In the genomic region with DNA sequence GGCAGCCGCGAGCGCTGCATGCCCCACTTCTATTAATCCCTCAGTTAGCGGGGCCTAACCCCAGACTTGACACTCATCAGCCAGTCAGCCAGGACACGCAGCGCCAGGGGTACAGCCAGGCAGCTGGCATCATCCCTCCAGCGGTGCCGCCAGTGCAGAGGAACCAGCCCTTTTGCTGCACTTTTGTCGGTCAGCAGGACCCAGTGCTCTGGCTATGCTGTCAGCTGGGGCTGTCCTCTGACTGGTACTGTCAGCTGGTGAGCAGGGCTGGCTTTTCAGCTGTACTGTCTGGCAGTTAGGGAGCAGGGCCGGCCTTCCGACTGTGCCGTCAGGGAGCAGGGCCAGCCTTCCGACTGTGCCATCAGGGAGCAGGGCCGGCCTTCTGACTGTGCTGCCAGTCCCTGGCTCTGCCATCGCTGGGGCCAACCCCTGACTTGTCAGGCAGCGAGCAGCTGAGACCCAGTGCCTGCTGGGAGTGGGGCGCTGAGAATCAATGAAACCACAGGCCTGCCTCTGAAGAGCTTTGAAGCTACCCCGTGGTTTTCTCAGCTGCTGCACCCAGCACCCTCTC, we compare ENCODE assay signal across 9 cellular contexts.
DNase-seq lines count a peak whose midpoint lies in the region; ATAC-seq and TF ChIP-seq lines count a peak whose summit lies in the region.
"Had no signal": no experiment of that assay in that cellular context is flagged by ENCODE, and none has a peak within 500 bp of the region (broad histone marks: within the 10 kb centered on the region; RNA-seq: fewer than 3 reads in every experiment).

No MANE protein-coding gene starts in this region.

- H3K9me3 ChIP-seq in trophoblast cell (ENCODE audit: insufficient read depth, low read depth, low read length) (no peaks in the 10 kb centered on the region), upper lobe of right lung (no peaks in the 10 kb centered on the region), OCI-LY7 (ENCODE audit: low read length) (no peaks in the 10 kb centered on the region)

- POLR2A ChIA-PET in activated naive CD8-positive, alpha-beta T cell treated with anti-CD3 and anti-CD28 coated beads, Interleukin-2, amount 10 ng/mL, durations not matched to agents 7 days and 5 days (lab: Charles Lee) = interaction anchor here (0.6 to 3.2 kb wide), 4 partner anchors 9 to 38 kb away, joined by 3 to 21 read pairs (median 9); no protein-coding TSS in a partner anchor
- POLR2A ChIA-PET in OCI-LY7 (lab: Charles Lee) = no interaction called here

- no peak overlapping the region for H4K91ac ChIP-seq in trophoblast cell (ENCODE audit: low read depth, low read length)

- no peak overlapping the region for H3K23ac ChIP-seq in trophoblast cell (ENCODE audit: low read length)

- no CpG with 5 or more reads among the region's 18 CpGs for WGBS in trophoblast cell (ENCODE audit: extremely low coverage, insufficient coverage, insufficient read length)

- H3K18ac ChIP-seq in trophoblast cell (ENCODE audit: low read length) = no peak overlapping the region

- TF ChIP-seq CTCF in upper lobe of right lung (IDR thresholded peaks at IDR 0.05) (no peak), OCI-LY7 (conservative IDR thresholded peaks at IDR 0.05; ENCODE audit: low read length) (no peak)

- H2BK120ac ChIP-seq in trophoblast cell (ENCODE audit: insufficient read depth, low read length, poor library complexity) = no peak overlapping the region

- H3K27me3 ChIP-seq in trophoblast cell (ENCODE audit: insufficient read depth, low read length) (no peaks in the 10 kb centered on the region), upper lobe of right lung (no peaks in the 10 kb centered on the region)

- H3K9me3 Mint-ChIP-seq in activated naive CD8-positive, alpha-beta T cell treated with anti-CD3 and anti-CD28 coated beads, Interleukin-2, amount 10 ng/mL, durations not matched to agents 7 days and 5 days = no peaks in the 10 kb centered on the region
- H3K9me3 Mint-ChIP-seq in stimulated activated naive B cell treated with anti-CD40 and anti-IgM and Interleukin-4, amounts not matched to agents 10 μg/mL and 1 μg/mL and 100 μg/mL, for 72 hours = no peaks in the 10 kb centered on the region

- no peaks in the 10 kb centered on the region for H4K20me1 ChIP-seq in OCI-LY7 (ENCODE audit: insufficient read depth, low read length)

- no peaks in the 10 kb centered on the region for H3K9me2 ChIP-seq in OCI-LY7 (ENCODE audit: insufficient read depth, low read length)

- H2BK12ac ChIP-seq in trophoblast cell (ENCODE audit: low read length) = peak overlapping the region; percentile 44

- H2AFZ ChIP-seq in trophoblast cell (ENCODE audit: insufficient read depth, low read length, poor library complexity) (no peak overlapping the region), OCI-LY7 (ENCODE audit: low read length) (no peak overlapping the region)

- H3K9ac ChIP-seq in trophoblast cell (ENCODE audit: low read length) = no peak overlapping the region

- H3K27ac Mint-ChIP-seq in activated naive CD8-positive, alpha-beta T cell treated with anti-CD3 and anti-CD28 coated beads, Interleukin-2, amount 10 ng/mL, durations not matched to agents 7 days and 5 days = peak overlapping the region; percentile 97
- no peak overlapping the region for H3K27ac Mint-ChIP-seq in stimulated activated naive B cell treated with anti-CD40 and anti-IgM and Interleukin-4, amounts not matched to agents 10 μg/mL and 1 μg/mL and 100 μg/mL, for 72 hours

- H2BK5ac ChIP-seq in trophoblast cell (ENCODE audit: low read depth, low read length, poor library complexity) = no peak overlapping the region

- H3K79me2 ChIP-seq in trophoblast cell (ENCODE audit: control insufficient read depth, insufficient read depth, low read length, poor library complexity) (no peaks in the 10 kb centered on the region), OCI-LY7 (ENCODE audit: insufficient read depth, low read depth, low read length) (no peaks in the 10 kb centered on the region)

- no peaks in the 10 kb centered on the region for H3K27me3 Mint-ChIP-seq in activated naive CD8-positive, alpha-beta T cell treated with anti-CD3 and anti-CD28 coated beads, Interleukin-2, amount 10 ng/mL, durations not matched to agents 7 days and 5 days
- peaks cover 46 to 56% of the 10 kb centered on the region in 2 donors for H3K27me3 Mint-ChIP-seq in stimulated activated naive B cell treated with anti-CD40 and anti-IgM and Interleukin-4, amounts not matched to agents 10 μg/mL and 1 μg/mL and 100 μg/mL, for 72 hours

- no peak overlapping the region for H4K8ac ChIP-seq in trophoblast cell (ENCODE audit: low read depth, low read length)

- no TSS peak for BruUV-seq in OCI-LY7 (replicated peaks; lab: Mats Ljungman, UMichigan)

- H3K27ac ChIP-seq in trophoblast cell (ENCODE audit: low read depth, low read length) (no peak overlapping the region), upper lobe of right lung (peak overlapping the region; percentile 47), OCI-LY7 (ENCODE audit: low read depth, low read length, poor library complexity, severe bottlenecking) (no peak overlapping the region)
- H3K27ac ChIP-seq: C4-2B had no signal

- peak; percentile 31 to 53 for DNase-seq in SHP77 (lab: John Stamatoyannopoulos, UW)
- DNase-seq in SHP77 treated with DMSO at 0.1 percent for 48 hours (lab: John Stamatoyannopoulos, UW) = no peak
- peak; percentile 82 for DNase-seq in activated naive CD8-positive, alpha-beta T cell treated with anti-CD3 and anti-CD28 coated beads, Interleukin-2, amount 10 ng/mL, durations not matched to agents 7 days and 5 days
- DNase-seq in trophoblast cell = no peak
- DNase-seq in upper lobe of right lung = no peak
- DNase-seq in OCI-LY7 (ENCODE audit: low spot score) = no peak
- no peak for DNase-seq in HCEC 1CT
- no peak for DNase-seq in stimulated activated naive B cell treated with anti-CD40 and anti-IgM and Interleukin-4, amounts not matched to agents 10 μg/mL and 1 μg/mL and 100 μg/mL, for 72 hours

- peak overlapping the region; percentile 39 for H2AK5ac ChIP-seq in trophoblast cell (ENCODE audit: low read length)

- H3K4me1 ChIP-seq in trophoblast cell (ENCODE audit: control insufficient read depth in 1 of 2, insufficient read depth in 2 of 2, low read length in 2 of 2) = peaks cover 21 to 29% of the 10 kb centered on the region in 2 experiments
- H3K4me1 ChIP-seq in upper lobe of right lung = peaks cover 20% of the 10 kb centered on the region
- no peaks in the 10 kb centered on the region for H3K4me1 ChIP-seq in OCI-LY7 (ENCODE audit: insufficient read depth, low read length, poor library complexity, severe bottlenecking)

- peaks cover 2% of the 10 kb centered on the region for H3K36me3 Mint-ChIP-seq in activated naive CD8-positive, alpha-beta T cell treated with anti-CD3 and anti-CD28 coated beads, Interleukin-2, amount 10 ng/mL, durations not matched to agents 7 days and 5 days
- no peaks in the 10 kb centered on the region for H3K36me3 Mint-ChIP-seq in stimulated activated naive B cell treated with anti-CD40 and anti-IgM and Interleukin-4, amounts not matched to agents 10 μg/mL and 1 μg/mL and 100 μg/mL, for 72 hours

- H3K4ac ChIP-seq in trophoblast cell (ENCODE audit: low read depth, low read length) = no peak overlapping the region

- H3K14ac ChIP-seq in trophoblast cell (ENCODE audit: low read length) = peak overlapping the region; percentile 26

- H3K36me3 ChIP-seq in trophoblast cell (ENCODE audit: control insufficient read depth in 1 of 2, insufficient read depth in 2 of 2, low read length in 2 of 2) = no peaks in the 10 kb centered on the region
- H3K36me3 ChIP-seq in upper lobe of right lung = no peaks in the 10 kb centered on the region
- no peaks in the 10 kb centered on the region for H3K36me3 ChIP-seq in OCI-LY7 (ENCODE audit: insufficient read depth, low read length)

- intact Hi-C loops in upper lobe of right lung (cut with DNase I) = no loop called here
- intact Hi-C loops in OCI-LY7 (cut with micrococcal nuclease; ENCODE audit: unreplicated experiment) = no loop called here

- ATAC-seq in activated naive CD8-positive, alpha-beta T cell treated with anti-CD3 and anti-CD28 coated beads, Interleukin-2, amount 10 ng/mL, durations not matched to agents 7 days and 5 days (ENCODE audit: low read depth) = peak; percentile 85
- peak; percentile 35 for ATAC-seq in upper lobe of right lung
- no peak for ATAC-seq in stimulated activated naive B cell treated with anti-CD40 and anti-IgM and Interleukin-4, amounts not matched to agents 10 μg/mL and 1 μg/mL and 100 μg/mL, for 72 hours (replicated peaks)

- H3K4me3 Mint-ChIP-seq in activated naive CD8-positive, alpha-beta T cell treated with anti-CD3 and anti-CD28 coated beads, Interleukin-2, amount 10 ng/mL, durations not matched to agents 7 days and 5 days = peak overlapping the region; percentile 86
- H3K4me3 Mint-ChIP-seq in stimulated activated naive B cell treated with anti-CD40 and anti-IgM and Interleukin-4, amounts not matched to agents 10 μg/mL and 1 μg/mL and 100 μg/mL, for 72 hours = no peak overlapping the region

- H3K4me3 ChIP-seq in trophoblast cell (ENCODE audit: low read depth, low read length) (no peak overlapping the region), upper lobe of right lung (no peak overlapping the region), OCI-LY7 (ENCODE audit: low read depth, low read length, poor library complexity, severe bottlenecking) (no peak overlapping the region)

- peaks cover 14% of the 10 kb centered on the region for H3K79me1 ChIP-seq in trophoblast cell (ENCODE audit: low read length)

- H4K12ac ChIP-seq in trophoblast cell (ENCODE audit: low read depth, low read length) = no peak overlapping the region

- CTCF ChIA-PET in OCI-LY7 (lab: Charles Lee; ENCODE audit: unreplicated experiment) = interaction anchor here (0.5 kb wide), 1 partner anchor 613 kb away, joined by 4 read pairs; no protein-coding TSS in a partner anchor

- H3K4me1 Mint-ChIP-seq in activated naive CD8-positive, alpha-beta T cell treated with anti-CD3 and anti-CD28 coated beads, Interleukin-2, amount 10 ng/mL, durations not matched to agents 7 days and 5 days = peaks cover 67% of the 10 kb centered on the region
- H3K4me1 Mint-ChIP-seq in stimulated activated naive B cell treated with anti-CD40 and anti-IgM and Interleukin-4, amounts not matched to agents 10 μg/mL and 1 μg/mL and 100 μg/mL, for 72 hours = peaks cover 17 to 19% of the 10 kb centered on the region in 2 donors

- H3K4me2 ChIP-seq in trophoblast cell (ENCODE audit: low read length) = no peak overlapping the region
- H3K4me2 ChIP-seq in OCI-LY7 (ENCODE audit: low read length) = no peak overlapping the region

Comparison
In these comparisons a context has a peak if more than half of its experiments do, and no peak if none do; other contexts are left out.
1. DNase-seq: peak in SHP77 (2 of 2) and activated naive CD8-positive, alpha-beta T cell treated with anti-CD3 and anti-CD28 coated beads, Interleukin-2, amount 10 ng/mL, durations not matched to agents 7 days and 5 days (single experiment); none in SHP77 treated with DMSO at 0.1 percent for 48 hours (single experiment), trophoblast cell (0 of 2), upper lobe of right lung (single experiment), OCI-LY7 (single experiment), HCEC 1CT (single experiment) and stimulated activated naive B cell treated with anti-CD40 and anti-IgM and Interleukin-4, amounts not matched to agents 10 μg/mL and 1 μg/mL and 100 μg/mL, for 72 hours (single experiment).
2. ATAC-seq: peak in activated naive CD8-positive, alpha-beta T cell treated with anti-CD3 and anti-CD28 coated beads, Interleukin-2, amount 10 ng/mL, durations not matched to agents 7 days and 5 days (single experiment) and upper lobe of right lung (single experiment); none in stimulated activated naive B cell treated with anti-CD40 and anti-IgM and Interleukin-4, amounts not matched to agents 10 μg/mL and 1 μg/mL and 100 μg/mL, for 72 hours (0 of 2).